ENCODE assay signal across 8 cellular contexts in the genomic region with DNA sequence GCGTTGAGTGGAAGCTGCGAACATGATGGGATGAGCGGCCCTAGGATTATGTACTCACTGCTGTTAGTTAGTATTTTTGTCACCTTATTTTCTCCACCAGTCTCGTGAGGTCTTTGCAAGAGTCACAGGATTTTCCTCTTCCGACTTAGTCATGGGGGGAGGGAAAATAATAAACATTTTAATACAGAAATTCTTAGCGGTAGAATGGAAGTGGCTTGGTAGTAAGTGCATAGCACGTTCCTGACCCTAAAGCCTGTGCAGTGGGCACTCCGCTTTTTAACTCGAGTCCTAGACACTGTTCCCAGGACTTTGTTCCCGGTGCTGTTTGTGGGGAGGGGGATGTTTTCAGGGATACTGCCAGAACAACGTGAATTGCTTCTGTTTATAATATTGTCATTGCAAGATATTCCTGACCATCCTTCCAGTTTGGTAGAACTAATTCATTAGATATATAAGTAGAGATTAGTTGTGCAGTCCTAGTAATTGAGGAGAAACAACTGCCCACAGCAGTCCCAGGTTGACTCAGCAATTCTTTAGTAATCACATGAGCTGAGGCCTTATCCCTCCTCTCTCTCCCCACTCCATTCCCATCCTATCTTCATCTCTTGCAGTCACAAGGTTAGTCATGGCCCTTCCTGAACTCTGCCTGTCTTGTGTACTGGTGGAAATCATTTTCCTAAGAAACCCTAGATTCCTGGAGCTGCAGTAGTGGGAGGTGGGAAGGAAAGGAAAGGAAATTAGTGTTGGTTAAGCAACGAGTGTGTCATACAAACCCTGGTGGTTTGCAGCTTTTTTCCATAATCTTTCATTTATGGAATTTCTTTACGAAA.
DNase-seq lines count a peak whose midpoint lies in the region; ATAC-seq, FAIRE-seq and TF ChIP-seq lines count a peak whose summit lies in the region.

No MANE protein-coding gene starts in this region.

- DNase-seq in AG08396 (ENCODE audit: low spot score) (peak; percentile 54), GM20000 (ENCODE audit: low spot score) (peak; percentile 14), RCC 7860 (ENCODE audit: low spot score) (peak; percentile 68), fibroblast of the conjunctiva (ENCODE audit: low read depth) (peak; percentile 56), putamen (ENCODE audit: low spot score) (peak; percentile 37)
- DNase-seq in activated naive CD4-positive, alpha-beta T cell treated with Interleukin-2 at 50 U/mL for 16 hours, result no peak

- no peak for TF ChIP-seq CTCF in GM20000 (IDR thresholded peaks at IDR 0.05; ENCODE audit: extremely low read depth, missing control alignments)

- FAIRE-seq in RCC 7860 (lab: Jason Lieb, UNC), result peak; percentile 40

- ATAC-seq in HG03095 (IDR thresholded peaks at IDR 0.05; ENCODE audit: unreplicated experiment) (no peak), GM19328 (IDR thresholded peaks at IDR 0.05; ENCODE audit: unreplicated experiment) (no peak)
